Comparison of ENCODE assay signal across 8 cellular contexts in the genomic region with DNA sequence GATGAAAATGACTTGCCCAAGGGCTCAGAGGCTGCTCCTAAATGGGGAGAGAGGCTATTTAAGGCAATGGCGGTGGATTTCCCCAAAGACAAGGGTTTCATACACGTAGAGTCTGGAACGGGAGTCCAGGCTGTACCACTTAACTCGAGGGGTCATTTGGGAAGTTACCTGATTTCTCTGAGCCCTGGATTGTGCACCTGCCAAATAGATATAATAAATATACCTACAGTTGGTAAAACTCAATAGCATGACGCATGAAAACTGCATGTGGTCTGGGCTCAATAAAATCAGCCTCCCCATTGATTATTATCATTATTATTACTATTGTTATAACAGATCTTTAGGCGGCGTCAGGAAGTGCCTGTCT. TPM values are rescaled to one million over a fixed set of nuclear protein-coding genes. Genes with fewer than 3 reads are reported as not detected.
A peak's percentile ranks its signal among the peaks of the same experiment; 100 is the strongest.
DNase-seq lines count a peak whose midpoint lies in the region; ATAC-seq and TF ChIP-seq lines count a peak whose summit lies in the region.

No MANE protein-coding gene starts in this region.

- H3K9me3 Mint-ChIP-seq in mesothelial cell of epicardium: no peaks in the 10 kb centered on the region

- no peaks in the 10 kb centered on the region for H3K36me3 Mint-ChIP-seq in mesothelial cell of epicardium

- peaks cover 0 to 34% of the 10 kb centered on the region in 2 donors for H3K4me1 ChIP-seq in right atrium auricular region
- H3K4me1 ChIP-seq in breast epithelium: peaks cover 0 to 3% of the 10 kb centered on the region in 2 donors

- H3K4me3 ChIP-seq in right atrium auricular region (peak overlapping the region; percentile 85 to 87), breast epithelium (peak overlapping the region; percentile 74 to 93 (median 86))

- intact Hi-C loops in Right ventricle myocardium superior (cut with DNase I): no loop called here
- intact Hi-C loops in breast epithelium (cut with DNase I; ENCODE audit: low total_unique reads): no loop called here

- H3K9me3 ChIP-seq in right atrium auricular region (no peaks in the 10 kb centered on the region), breast epithelium (no peaks in the 10 kb centered on the region)

- H3K27ac ChIP-seq in right atrium auricular region: peak overlapping the region; percentile 92
- H3K27ac ChIP-seq in breast epithelium: peak overlapping the region in 1 of 2 donors; percentile 86

- no peak for TF ChIP-seq CTCF in right atrium auricular region (IDR thresholded peaks at IDR 0.05)
- TF ChIP-seq CTCF in breast epithelium (IDR thresholded peaks at IDR 0.05): no peak
- TF ChIP-seq CTCF in mesothelial cell of epicardium (IDR thresholded peaks at IDR 0.05; ENCODE audit: unreplicated experiment): no peak

- DNase-seq in right atrium auricular region (ENCODE audit: low spot score): no peak
- DNase-seq in Right ventricle myocardium superior: no peak
- DNase-seq in breast epithelium (ENCODE audit: low spot score in 2 of 2): no peak
- no peak for DNase-seq in mesothelial cell of epicardium (ENCODE audit: low spot score in 2 of 2, unreplicated experiment in 2 of 2)
- DNase-seq in glomerular visceral epithelial cell (ENCODE audit: extremely low spot score): no peak

- no peak for TF ChIP-seq POLR2A in breast epithelium (IDR thresholded peaks at IDR 0.05)

- H3K36me3 ChIP-seq in right atrium auricular region (no peaks in the 10 kb centered on the region), breast epithelium (no peaks in the 10 kb centered on the region)

- H3K27ac Mint-ChIP-seq in mesothelial cell of epicardium: peak overlapping the region; percentile 95

- H3K4me3 Mint-ChIP-seq in mesothelial cell of epicardium: peak overlapping the region; percentile 91

- peaks cover 48% of the 10 kb centered on the region for H3K27me3 Mint-ChIP-seq in mesothelial cell of epicardium (ENCODE audit: low read depth)

- ATAC-seq in Right ventricle myocardium superior (ENCODE audit: poor library complexity) (no peak), HG03354 (IDR thresholded peaks at IDR 0.05; ENCODE audit: poor library complexity, severe bottlenecking, unreplicated experiment) (no peak), GM21737 (IDR thresholded peaks at IDR 0.05; ENCODE audit: unreplicated experiment) (no peak), GM19035 (IDR thresholded peaks at IDR 0.05; ENCODE audit: unreplicated experiment) (no peak)

- peaks cover 33% of the 10 kb centered on the region for H3K4me1 Mint-ChIP-seq in mesothelial cell of epicardium

- H3K27me3 ChIP-seq in right atrium auricular region: no peaks in the 10 kb centered on the region
- no peaks in the 10 kb centered on the region for H3K27me3 ChIP-seq in breast epithelium

RNA-seq across cellular contexts. Expression of a gene that starts 1.3 kb away (rescaled TPM):
- 10 to 100 TPM; 36.7 to 42.5 TPM for total RNA-seq in right atrium auricular region
- total RNA-seq in Right ventricle myocardium superior: 17.1 TPM
- total RNA-seq in breast epithelium: 100 to 1,000 TPM in 2 of 3 donors, 10 to 100 TPM in 1; 53.8 to 227 (median 174) TPM
- total RNA-seq in mesothelial cell of epicardium: 21.2 to 21.3 TPM (median 21.3 TPM) in 3 replicates

RNA-seq across cellular contexts. Expression of a gene that starts 24.8 kb away (rescaled TPM):
- total RNA-seq in right atrium auricular region (10 to 100 TPM; 12.1 to 22.6 TPM), Right ventricle myocardium superior (7.6 TPM), breast epithelium (10 to 100 TPM; 84.2 to 87.1 (median 84.9) TPM), mesothelial cell of epicardium (26.5 to 31.3 TPM (median 28.7 TPM) in 3 replicates)
